Comparison of ENCODE assay signal across 8 cellular contexts in genomic region chr3:167735233-167736107, GRCh38. TPM values are rescaled to one million over a fixed set of nuclear protein-coding genes. Genes with fewer than 3 reads are reported as not detected.
A peak's percentile ranks its signal among the peaks of the same experiment; 100 is the strongest.
DNase-seq lines count a peak whose midpoint lies in the region; ATAC-seq and TF ChIP-seq lines count a peak whose summit lies in the region.

Gene SERPINI1 (plus strand): TSS chr3:167735721. CDS start chr3:167789129, 53,408 bp downstream.

- peaks cover 20% of the 10 kb centered on the region for H3K4me1 ChIP-seq in RWPE2 (ENCODE audit: insufficient read depth, poor library complexity, severe bottlenecking)

- H3K36me3 ChIP-seq in H7 (replicated peaks; ENCODE audit: control insufficient read depth, insufficient read depth, low read length) (no peaks in the 10 kb centered on the region), RWPE2 (ENCODE audit: low read depth) (peaks cover 16% of the 10 kb centered on the region)

- TF ChIP-seq CTCF in RWPE2 (IDR thresholded peaks at IDR 0.05; ENCODE audit: poor library complexity, severe bottlenecking), result no peak

- H3K27ac ChIP-seq in RWPE2 (ENCODE audit: poor library complexity, severe bottlenecking), result peak within 1 kb of the TSS; percentile 88

- ATAC-seq in RWPE2 (ENCODE audit: low read depth), result peak; percentile 71

- peak; percentile 89 for DNase-seq in G401 (ENCODE audit: low spot score)
- DNase-seq in H7, result peak; percentile 64
- peak; percentile 92 for DNase-seq in LoVo (ENCODE audit: low spot score)
- peak; percentile 92 for DNase-seq in RWPE2 (ENCODE audit: low spot score)
- DNase-seq in activated naive CD4-positive, alpha-beta T cell (lab: John Stamatoyannopoulos, UW), result peak; percentile 50 to 63 (median 56)
- DNase-seq in germinal center (ENCODE audit: low spot score), result peak; percentile 71
- peak; percentile 66 for DNase-seq in non-pigmented ciliary epithelial cell (ENCODE audit: low read depth)
- peak; percentile 96 for DNase-seq in superior temporal gyrus (ENCODE audit: extremely low spot score)

- no peaks in the 10 kb centered on the region for H3K27me3 ChIP-seq in H7 (ENCODE audit: control insufficient read depth, insufficient read depth, low read length)
- H3K27me3 ChIP-seq in RWPE2 (ENCODE audit: insufficient read depth, poor library complexity, severe bottlenecking), result no peaks in the 10 kb centered on the region

- H3K4me3 ChIP-seq in H7 (ENCODE audit: insufficient read depth, low read depth, low read length) (peak within 1 kb of the TSS; percentile 95), RWPE2 (ENCODE audit: severe bottlenecking) (peak within 1 kb of the TSS; percentile 65)

- in situ Hi-C loops in G401 (cut with HindIII; ENCODE audit: low sequenced_read_pairs), result no loop called here

- no peaks in the 10 kb centered on the region for H3K9me3 ChIP-seq in RWPE2 (ENCODE audit: severe bottlenecking)

RNA-seq across cellular contexts. Expression of gene SERPINI1, which starts in this region (rescaled TPM):
- 0.14 and 0.43 TPM in 2 replicates for total RNA-seq in G401 (2014; rRNA removed; shearing (Covaris generic))
- total RNA-seq in H7 (2014; rRNA removed; shearing (Covaris generic)), result 6.5 and 8.3 TPM in 2 replicates

Comparison
In these comparisons a context has a peak if more than half of its experiments do, and no peak if none do; other contexts are left out.
1. Peak in every context shown above with its lines: DNase-seq, ATAC-seq, H3K4me3 ChIP-seq and H3K27ac ChIP-seq.
2. Peak in DNase-seq in G401; RNA of the gene not detected or under 1 TPM.